31 cellular contexts compared by ENCODE assay signal in the genomic region with DNA sequence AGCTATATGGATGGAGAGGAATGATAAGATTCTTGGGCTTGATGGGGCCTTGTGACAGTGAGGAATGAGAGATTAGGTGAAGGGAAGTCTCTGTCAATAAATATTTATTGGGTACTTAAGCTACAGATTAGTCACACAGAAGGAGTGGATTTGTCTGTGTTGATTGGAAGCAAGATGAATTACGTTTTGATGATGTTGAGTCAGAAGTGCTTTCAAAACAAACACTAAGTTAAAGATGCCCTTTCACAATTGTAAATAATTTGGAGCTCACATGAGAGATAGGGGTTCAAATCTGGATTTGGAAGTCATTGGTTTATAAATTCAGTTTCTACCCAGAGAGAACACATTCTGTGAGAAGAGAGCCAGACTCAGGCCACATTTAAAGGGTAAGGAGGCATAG.
"Had no signal": no experiment of that assay in that cellular context is flagged by ENCODE, and none has a peak within 500 bp of the region (broad histone marks: within the 10 kb centered on the region; RNA-seq: fewer than 3 reads in every experiment).

No MANE protein-coding gene starts in this region.

- H3K36me3 ChIP-seq: adrenal gland, cardiac muscle cell, colonic mucosa, ovary, sigmoid colon, suprapubic skin, tibial artery, upper lobe of right lung had no signal

- DNase-seq: activated CD4-positive, alpha-beta memory T cell treated with anti-CD3 and anti-CD28 coated beads for 36 hours; activated CD4-positive, alpha-beta T cell treated with anti-CD3 and anti-CD28 coated beads, Interleukin-2, amount 10 ng/mL, durations not matched to agents 24 days and 14 days; activated CD4-positive, CD25-positive, alpha-beta regulatory T cell treated with anti-CD3 and anti-CD28 coated beads, Interleukin-2, amount 50 U/mL, for 72 hours; activated CD8-positive, alpha-beta memory T cell treated with anti-CD3 and anti-CD28 coated beads, Interleukin-2, amount 50 U/mL, for 4 hours; activated effector memory CD4-positive, alpha-beta T cell treated with anti-CD3 and anti-CD28 coated beads, Interleukin-2, amount 50 U/mL, for 16 hours; activated naive CD4-positive, alpha-beta T cell treated with anti-CD3 and anti-CD28 coated beads for 36 hours; activated naive CD8-positive, alpha-beta T cell treated with anti-CD3 and anti-CD28 coated beads for 36 hours; activated T-cell treated with anti-CD3 and anti-CD28 coated beads, Interleukin-2, amount 50 U/mL, for 1 hour; adrenal gland; aorta; body of pancreas; cerebellar nuclear complex; colonic mucosa; dorsolateral prefrontal cortex; effector memory CD4-positive, alpha-beta T cell; islet precursor cell; mammary epithelial cell; naive B cell; nephron progenitor cell; ovary; retina; sigmoid colon; stimulated activated CD4-positive, alpha-beta T cell treated with anti-CD3 and anti-CD28 coated beads, Interleukin-15, amount 100 ng/mL, for 24 hours; stimulated activated CD4-positive, alpha-beta T cell treated with anti-CD3 and anti-CD28 coated beads, Interleukin-2, amount 100 ng/mL, for 24 hours; stimulated activated naive CD4-positive, alpha-beta T cell; T-helper 2 cell; tibial artery; upper lobe of right lung had no signal

- FAIRE-seq: frontal cortex had no signal

- H3K27me3 ChIP-seq: adrenal gland, body of pancreas, cardiac muscle cell, colonic mucosa, dorsolateral prefrontal cortex, ovary, sigmoid colon, suprapubic skin, tibial artery, upper lobe of right lung had no signal

- H3K4me3 ChIP-seq: adrenal gland, body of pancreas, cardiac muscle cell, colonic mucosa, dorsolateral prefrontal cortex, ovary, sigmoid colon, suprapubic skin, tibial artery, upper lobe of right lung had no signal
